Comparison of ENCODE assay signal across 15 cellular contexts in genomic region chr6:39812496-39812852, GRCh38. TPM values are rescaled to one million over a fixed set of nuclear protein-coding genes. Genes with fewer than 3 reads are reported as not detected.
A peak's percentile ranks its signal among the peaks of the same experiment; 100 is the strongest.
DNase-seq lines count a peak whose midpoint lies in the region; ATAC-seq and TF ChIP-seq lines count a peak whose summit lies in the region.
"Had no signal": no experiment of that assay in that cellular context is flagged by ENCODE, and none has a peak within 500 bp of the region (broad histone marks: within the 10 kb centered on the region; RNA-seq: fewer than 3 reads in every experiment).

No MANE protein-coding gene starts in this region.

- no peaks in the 10 kb centered on the region for H4K20me1 ChIP-seq in OCI-LY7 (ENCODE audit: insufficient read depth, low read length)
- H4K20me1 ChIP-seq: BLaER1 treated with 17β-estradiol and CSF1 and Interleukin-3, amounts not matched to agents 10 nM and 100 nM had no signal

- H2AFZ ChIP-seq in OCI-LY7 (ENCODE audit: low read length) = peak overlapping the region; percentile 79; the same call in 1 of the 2 replicates
- H2AFZ ChIP-seq in parathyroid adenoma = peak overlapping the region; percentile 22

- H3K4me2 ChIP-seq in OCI-LY7 (ENCODE audit: low read length) = peak overlapping the region; percentile 56
- H3K4me2 ChIP-seq in parathyroid adenoma (ENCODE audit: low read length) = no peak overlapping the region

- H3K36me3 Mint-ChIP-seq in type B pancreatic cell = peaks cover 6% of the 10 kb centered on the region
- H3K36me3 Mint-ChIP-seq: naive B cell had no signal

- TF ChIP-seq POLR2A in gastroesophageal sphincter (IDR thresholded peaks at IDR 0.05) = no peak

- intact Hi-C loops in OCI-LY7 (cut with micrococcal nuclease; ENCODE audit: unreplicated experiment) = loop anchor here (2.0 to 5.0 kb wide), 2 partner anchors 38 to 495 kb away; no protein-coding TSS in a partner anchor

- POLR2A ChIA-PET in OCI-LY7 (lab: Charles Lee) = interaction anchor here (1.3 to 5.3 kb wide), 4 partner anchors 9 to 39 kb away, joined by 3 to 39 read pairs (median 6); no protein-coding TSS in a partner anchor

- H3K9me2 ChIP-seq in OCI-LY7 (ENCODE audit: insufficient read depth, low read length) = no peaks in the 10 kb centered on the region

- H3K4me1 ChIP-seq in OCI-LY7 (ENCODE audit: insufficient read depth, low read length, poor library complexity, severe bottlenecking) (peaks cover 65% of the 10 kb centered on the region), gastroesophageal sphincter (peaks cover 26 to 100% (median 56%) of the 10 kb centered on the region in 3 donors), parathyroid adenoma (no peaks in the 10 kb centered on the region)
- H3K4me1 ChIP-seq: SJSA1 had no signal

- no peak overlapping the region for H3K9ac ChIP-seq in parathyroid adenoma
- H3K9ac ChIP-seq: BLaER1 treated with 17β-estradiol and CSF1 and Interleukin-3, amounts not matched to agents 10 nM and 100 nM had no signal

- H3K36me3 ChIP-seq in OCI-LY7 (ENCODE audit: insufficient read depth, low read length) (no peaks in the 10 kb centered on the region), gastroesophageal sphincter (peaks cover 0 to 14% of the 10 kb centered on the region in 2 donors), parathyroid adenoma (ENCODE audit: control insufficient read depth, insufficient read depth, low read length) (no peaks in the 10 kb centered on the region)
- H3K36me3 ChIP-seq: adrenal gland; BLaER1 treated with 17β-estradiol and CSF1 and Interleukin-3, amounts not matched to agents 10 nM and 100 nM; SJSA1 had no signal

- H3K4me1 Mint-ChIP-seq in type B pancreatic cell (ENCODE audit: unreplicated experiment) = peaks cover 33% of the 10 kb centered on the region

- peak overlapping the region; percentile 2 for H3K4me3 Mint-ChIP-seq in type B pancreatic cell
- H3K4me3 Mint-ChIP-seq: activated T-helper 1 cell treated with anti-CD3 and anti-CD28 coated beads, Interleukin-12 subunit alpha, Interleukin-12 subunit beta, Interleukin-2, Interleukin-4 antibody, amounts not matched to agents 30 ng/mL and 10 ng/mL and 1 ng/mL, durations not matched to agents 14 hours and 24 hours and 36 hours; naive B cell had no signal

- no TSS peak for BruUV-seq in OCI-LY7 (replicated peaks; lab: Mats Ljungman, UMichigan)

- TF ChIP-seq CTCF in OCI-LY7 (conservative IDR thresholded peaks at IDR 0.05; ENCODE audit: low read length) = no peak
- TF ChIP-seq CTCF in gastroesophageal sphincter (IDR thresholded peaks at IDR 0.05) = no peak
- no peak for TF ChIP-seq CTCF in parathyroid adenoma (IDR thresholded peaks at IDR 0.05)
- TF ChIP-seq CTCF in type B pancreatic cell (conservative IDR thresholded peaks at IDR 0.05) = no peak

- H3K27me3 Mint-ChIP-seq in type B pancreatic cell = peaks cover 3% of the 10 kb centered on the region

- whole genome bisulfite sequencing in gastroesophageal sphincter (ENCODE audit: low coverage in 1 of 2), 2 donors = 66% methylated on average over 2 of the region's 2 CpGs; no CpG with 5 or more reads in 1 of the 2 donors

- no peaks in the 10 kb centered on the region for H3K9me3 ChIP-seq in OCI-LY7 (ENCODE audit: low read length)
- no peaks in the 10 kb centered on the region for H3K9me3 ChIP-seq in gastroesophageal sphincter
- H3K9me3 ChIP-seq in parathyroid adenoma (ENCODE audit: control insufficient read depth, low read length) = no peaks in the 10 kb centered on the region
- H3K9me3 ChIP-seq: adrenal gland; BLaER1 treated with 17β-estradiol and CSF1 and Interleukin-3, amounts not matched to agents 10 nM and 100 nM; SJSA1 had no signal

- TF ChIP-seq EP300 in gastroesophageal sphincter (IDR thresholded peaks at IDR 0.05) = no peak

- no peaks in the 10 kb centered on the region for H3K9me3 Mint-ChIP-seq in type B pancreatic cell
- H3K9me3 Mint-ChIP-seq: activated T-helper 1 cell treated with anti-CD3 and anti-CD28 coated beads, Interleukin-12 subunit alpha, Interleukin-12 subunit beta, Interleukin-2, Interleukin-4 antibody, amounts not matched to agents 30 ng/mL and 10 ng/mL and 1 ng/mL, durations not matched to agents 14 hours and 24 hours and 36 hours had no signal

- peak overlapping the region; percentile 57 for H3K27ac Mint-ChIP-seq in type B pancreatic cell
- H3K27ac Mint-ChIP-seq: activated T-helper 1 cell treated with anti-CD3 and anti-CD28 coated beads, Interleukin-12 subunit alpha, Interleukin-12 subunit beta, Interleukin-2, Interleukin-4 antibody, amounts not matched to agents 30 ng/mL and 10 ng/mL and 1 ng/mL, durations not matched to agents 14 hours and 24 hours and 36 hours had no signal

- peak; percentile 46 for ATAC-seq in gastroesophageal sphincter
- no peak for ATAC-seq in HG02885 (IDR thresholded peaks at IDR 0.05; ENCODE audit: poor library complexity, unreplicated experiment)

- H3K27me3 ChIP-seq in gastroesophageal sphincter (no peaks in the 10 kb centered on the region), parathyroid adenoma (ENCODE audit: control insufficient read depth, insufficient read depth, low read length) (no peaks in the 10 kb centered on the region)
- H3K27me3 ChIP-seq: adrenal gland; BLaER1 treated with 17β-estradiol and CSF1 and Interleukin-3, amounts not matched to agents 10 nM and 100 nM; SJSA1 had no signal

- peak overlapping the region; percentile 65 for H3K27ac ChIP-seq in OCI-LY7 (ENCODE audit: low read depth, low read length, poor library complexity, severe bottlenecking)
- peak overlapping the region; percentile 85 to 99 (median 94) for H3K27ac ChIP-seq in gastroesophageal sphincter
- peak overlapping the region; percentile 11 for H3K27ac ChIP-seq in parathyroid adenoma
- H3K27ac ChIP-seq: BLaER1 treated with 17β-estradiol and CSF1 and Interleukin-3, amounts not matched to agents 10 nM and 100 nM; SJSA1 had no signal

- no peaks in the 10 kb centered on the region for H3K79me2 ChIP-seq in OCI-LY7 (ENCODE audit: insufficient read depth, low read depth, low read length)
- H3K79me2 ChIP-seq in parathyroid adenoma = no peaks in the 10 kb centered on the region

- CTCF ChIA-PET in OCI-LY7 (lab: Charles Lee; ENCODE audit: unreplicated experiment) = interaction anchor here (1.7 kb wide), 1 partner anchor 17 kb away, joined by 5 read pairs; no protein-coding TSS in a partner anchor

- DNase-seq in OCI-LY7 (ENCODE audit: low spot score) (no peak), type B pancreatic cell (ENCODE audit: extremely low spot score, unreplicated experiment) (no peak), ureter (ENCODE audit: low spot score) (no peak), T1000 (lab: John Stamatoyannopoulos, UW) (no peak)
- DNase-seq: activated CD4-positive, alpha-beta T cell treated with anti-CD3 and anti-CD28 coated beads, Interleukin-2, amount 50 U/mL, for 48 hours; adrenal gland; cortex of kidney; GOT3; naive B cell had no signal

- peak overlapping the region; percentile 28 for H3K4me3 ChIP-seq in OCI-LY7 (ENCODE audit: low read depth, low read length, poor library complexity, severe bottlenecking)
- no peak overlapping the region for H3K4me3 ChIP-seq in gastroesophageal sphincter
- H3K4me3 ChIP-seq in parathyroid adenoma (ENCODE audit: low read depth, low read length) = no peak overlapping the region
- H3K4me3 ChIP-seq: adrenal gland; BLaER1 treated with 17β-estradiol and CSF1 and Interleukin-3, amounts not matched to agents 10 nM and 100 nM; SJSA1 had no signal

RNA-seq across cellular contexts. Expression of gene DAAM2, which starts 20.3 kb away (rescaled TPM):
- total RNA-seq in OCI-LY7 (2014; rRNA removed; shearing (Covaris generic)) = 0.09 TPM in 1 of 2 replicates, not detected in the other
- total RNA-seq in OCI-LY7 (2022) = 0.41 and 1.1 TPM in 2 replicates
- total RNA-seq in gastroesophageal sphincter = 100 to 1,000 TPM; 200 to 373 (median 270) TPM
- total RNA-seq in type B pancreatic cell (ENCODE audit: low replicate concordance) = 4.4 and 22.6 TPM in 2 replicates
- total RNA-seq in ureter = 23.0 TPM
- total RNA-seq: activated T-helper 1 cell treated with anti-CD3 and anti-CD28 coated beads, Interleukin-12 subunit alpha, Interleukin-12 subunit beta, Interleukin-2, Interleukin-4 antibody, amounts not matched to agents 30 ng/mL and 10 ng/mL and 1 ng/mL, durations not matched to agents 14 hours and 24 hours and 36 hours had no signal

Comparison
In these comparisons a context has a peak if more than half of its experiments do, and no peak if none do; other contexts are left out.
1. H3K27ac ChIP-seq: peak in every context shown above with its lines; median percentile 94 in gastroesophageal sphincter; 65 in OCI-LY7; 11 in parathyroid adenoma.